Comparison of ENCODE assay signal across 14 cellular contexts in the genomic region with DNA sequence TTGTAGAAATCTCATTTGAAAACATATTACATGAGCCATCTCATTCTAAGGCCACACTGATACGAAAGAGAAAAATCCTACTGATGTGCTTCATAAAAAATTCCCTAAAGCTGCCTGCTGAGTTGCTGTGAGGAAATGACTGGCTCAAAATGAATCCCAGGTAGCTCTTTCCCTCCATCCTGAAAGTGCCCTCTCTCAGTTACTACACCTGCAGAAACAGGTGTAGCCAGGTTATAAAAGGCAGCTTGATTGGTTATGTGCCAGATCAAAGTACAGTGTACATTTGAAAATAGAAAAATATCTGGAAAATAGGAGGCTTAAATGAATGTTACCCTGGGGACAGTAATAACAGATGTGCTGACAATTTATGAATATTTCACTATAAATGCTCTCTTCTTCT.
DNase-seq lines count a peak whose midpoint lies in the region; ATAC-seq lines count a peak whose summit lies in the region.
"Had no signal": no experiment of that assay in that cellular context is flagged by ENCODE, and none has a peak within 500 bp of the region (broad histone marks: within the 10 kb centered on the region; RNA-seq: fewer than 3 reads in every experiment).

No MANE protein-coding gene starts in this region.

- peak overlapping the region; percentile 1 for H2AFZ ChIP-seq in neuron (ENCODE audit: low read depth, low read length)

- DNase-seq in NCI-H2107 treated with DMSO at 0.1 percent for 48 hours (lab: John Stamatoyannopoulos, UW; ENCODE audit: unreplicated experiment) (peak; percentile 7), NCI-H2107 (lab: John Stamatoyannopoulos, UW) (no peak), DMS53 (lab: John Stamatoyannopoulos, UW) (peak; percentile 43), NCI-H1105 treated with DMSO at 0.1 percent for 48 hours (lab: John Stamatoyannopoulos, UW) (peak; percentile 69), NCI-H128 (lab: John Stamatoyannopoulos, UW; ENCODE audit: unreplicated experiment) (no peak)
- DNase-seq: 8988T; CD4-positive, alpha-beta memory T cell; DMS79; GDM1; HCEC 1CT had no signal

- ATAC-seq in GM18868 (IDR thresholded peaks at IDR 0.05; ENCODE audit: unreplicated experiment), result no peak
- ATAC-seq: GM23338 had no signal

- peaks cover 4% of the 10 kb centered on the region for H3K4me1 ChIP-seq in neuron (ENCODE audit: insufficient read depth, low read length)
- H3K4me1 ChIP-seq: BLaER1 had no signal

- H3K36me3 ChIP-seq in neuron (ENCODE audit: insufficient read depth, low read length), result no peaks in the 10 kb centered on the region
- H3K36me3 ChIP-seq: BLaER1 had no signal

- no peaks in the 10 kb centered on the region for H3K27me3 ChIP-seq in neuron (ENCODE audit: insufficient read depth, low read length)
- H3K27me3 ChIP-seq: BLaER1 had no signal

- H3K4me3 ChIP-seq in neuron (ENCODE audit: low read length), result no peak overlapping the region
- H3K4me3 ChIP-seq: BLaER1, GM23338 had no signal

- no peaks in the 10 kb centered on the region for H3K9me3 ChIP-seq in neuron (ENCODE audit: low read length)
- H3K9me3 ChIP-seq: BLaER1 had no signal

Comparison
In these comparisons a context has a peak if more than half of its experiments do, and no peak if none do; other contexts are left out.
1. DNase-seq: peak in NCI-H2107 treated with DMSO at 0.1 percent for 48 hours (single experiment), DMS53 (single experiment) and NCI-H1105 treated with DMSO at 0.1 percent for 48 hours (single experiment); none in NCI-H2107 (single experiment) and NCI-H128 (single experiment).